ENCODE assay signal across 8 cellular contexts in genomic region chr19:18112989-18113478, GRCh38. TPM values are rescaled to one million over a fixed set of nuclear protein-coding genes. Genes with fewer than 3 reads are reported as not detected.
DNase-seq lines count a peak whose midpoint lies in the region; ATAC-seq, FAIRE-seq and TF ChIP-seq lines count a peak whose summit lies in the region.

No MANE protein-coding gene starts in this region.

- intact Hi-C loops in mucosa of descending colon (cut with DNase I, micrococcal nuclease) = loop anchor here (5.0 to 10.0 kb wide), 3 partner anchors 52 to 214 kb away; no protein-coding TSS in a partner anchor

- no peak overlapping the region for H2AFZ ChIP-seq in OCI-LY1 (ENCODE audit: low read length)

- POLR2A ChIA-PET in CD8-positive, alpha-beta memory T cell (lab: Charles Lee) = no interaction called here

- no peaks in the 10 kb centered on the region for H3K27me3 Mint-ChIP-seq in CD8-positive, alpha-beta memory T cell
- peaks cover 27% of the 10 kb centered on the region for H3K27me3 Mint-ChIP-seq in endothelial cell (ENCODE audit: unreplicated experiment)

- H3K4me1 ChIP-seq in CD8-positive, alpha-beta memory T cell (ENCODE audit: insufficient read depth, low read length) = peaks cover 21% of the 10 kb centered on the region
- peaks cover 31% of the 10 kb centered on the region for H3K4me1 ChIP-seq in OCI-LY1 (ENCODE audit: insufficient read depth, low read length, severe bottlenecking)
- H3K4me1 ChIP-seq in mucosa of descending colon (ENCODE audit: low read depth) = peaks cover 23% of the 10 kb centered on the region

- H3F3A ChIP-seq in OCI-LY1 (ENCODE audit: insufficient read depth, low read length) = peaks cover 9% of the 10 kb centered on the region; the same call in 1 of the 2 replicates

- H3K4me3 ChIP-seq in CD8-positive, alpha-beta memory T cell (ENCODE audit: low read length) = no peak overlapping the region
- H3K4me3 ChIP-seq in OCI-LY1 (ENCODE audit: low read depth, low read length, poor library complexity, severe bottlenecking) (no peak overlapping the region), mucosa of descending colon (no peak overlapping the region)

- TF ChIP-seq CTCF in OCI-LY1 (IDR thresholded peaks at IDR 0.05; ENCODE audit: low read length) (peak; percentile 92), endothelial cell (IDR thresholded peaks at IDR 0.05; ENCODE audit: unreplicated experiment) (peak; percentile 67), mucosa of descending colon (IDR thresholded peaks at IDR 0.05) (peak; percentile 89)

- peaks cover 21 to 39% (median 23%) of the 10 kb centered on the region in 3 donors for H3K4me1 Mint-ChIP-seq in CD8-positive, alpha-beta memory T cell
- peaks cover 13% of the 10 kb centered on the region for H3K4me1 Mint-ChIP-seq in endothelial cell (ENCODE audit: unreplicated experiment)

- H3K27me3 ChIP-seq in CD8-positive, alpha-beta memory T cell (ENCODE audit: insufficient read depth, low read length, poor library complexity, severe bottlenecking) = no peaks in the 10 kb centered on the region
- no peaks in the 10 kb centered on the region for H3K27me3 ChIP-seq in OCI-LY1 (ENCODE audit: insufficient read depth, low read length)

- peak overlapping the region in 2 of 7 donors; percentile 32 to 82 for H3K4me3 Mint-ChIP-seq in CD8-positive, alpha-beta memory T cell
- H3K4me3 Mint-ChIP-seq in endothelial cell (ENCODE audit: unreplicated experiment) = peak overlapping the region; percentile 37

- peak; percentile 58 to 82 (median 64) for DNase-seq in CD8-positive, alpha-beta memory T cell
- DNase-seq in HTR-8/SVneo (ENCODE audit: insufficient read length, low spot score) = peak; percentile 87
- peak; percentile 88 for DNase-seq in activated CD8-positive, alpha-beta memory T cell treated with anti-CD3 and anti-CD28 coated beads, Interleukin-2, amount 50 U/mL, for 48 hours
- peak; percentile 96 for DNase-seq in endothelial cell (ENCODE audit: low spot score)
- peak; percentile 87 to 95 (median 94) for DNase-seq in mucosa of descending colon
- DNase-seq in stimulated activated CD8-positive, alpha-beta memory T cell treated with anti-CD3 and anti-CD28 coated beads, Interleukin-7, amount 100 ng/mL, for 24 hours (ENCODE audit: low read depth) = peak; percentile 68

- no peaks in the 10 kb centered on the region for H4K20me1 ChIP-seq in OCI-LY1 (ENCODE audit: insufficient read depth, low read length)

- no peak overlapping the region for H3K4me2 ChIP-seq in OCI-LY1 (ENCODE audit: low read length)

- H3K9ac ChIP-seq in OCI-LY1 (ENCODE audit: low read length) = no peak overlapping the region

- no peaks in the 10 kb centered on the region for H3K79me2 ChIP-seq in OCI-LY1 (ENCODE audit: insufficient read depth, low read length)

- no peaks in the 10 kb centered on the region for H3K9me3 ChIP-seq in CD8-positive, alpha-beta memory T cell (ENCODE audit: low read length)
- H3K9me3 ChIP-seq in OCI-LY1 (ENCODE audit: low read length) = no peaks in the 10 kb centered on the region
- no peaks in the 10 kb centered on the region for H3K9me3 ChIP-seq in mucosa of descending colon

- CTCF ChIA-PET in CD8-positive, alpha-beta memory T cell (lab: Charles Lee) = interaction anchor here (0.6 to 5.6 kb wide), 22 partner anchors 9 to 301 kb away, joined by 3 to 28 read pairs (median 4); partner anchors contain the start of genes IL12RB1 and PIK3R2

- peak; percentile 94 for FAIRE-seq in HTR-8/SVneo (lab: Jason Lieb, UNC)

- H3K27ac ChIP-seq in CD8-positive, alpha-beta memory T cell (ENCODE audit: low read depth, low read length) = no peak overlapping the region
- peak overlapping the region; percentile 62 for H3K27ac ChIP-seq in OCI-LY1 (ENCODE audit: low read depth, low read length, poor library complexity, severe bottlenecking)

- peak; percentile 46 for ATAC-seq in mucosa of descending colon
- no peak for ATAC-seq in HG03469 (IDR thresholded peaks at IDR 0.05; ENCODE audit: unreplicated experiment)

- peaks cover 0 to 10% (median 0%) of the 10 kb centered on the region in 3 donors for H3K36me3 Mint-ChIP-seq in CD8-positive, alpha-beta memory T cell
- H3K36me3 Mint-ChIP-seq in endothelial cell (ENCODE audit: low read depth, unreplicated experiment) = peaks cover 7% of the 10 kb centered on the region

- peak overlapping the region in 4 of 8 donors; percentile 2 to 58 (median 46) for H3K27ac Mint-ChIP-seq in CD8-positive, alpha-beta memory T cell
- no peak overlapping the region for H3K27ac Mint-ChIP-seq in endothelial cell (ENCODE audit: unreplicated experiment)

- no peaks in the 10 kb centered on the region for H3K9me3 Mint-ChIP-seq in CD8-positive, alpha-beta memory T cell
- H3K9me3 Mint-ChIP-seq in endothelial cell (ENCODE audit: unreplicated experiment) = no peaks in the 10 kb centered on the region

- no peaks in the 10 kb centered on the region for H3K9me2 ChIP-seq in OCI-LY1 (ENCODE audit: low read depth, low read length)

- no peaks in the 10 kb centered on the region for H3K36me3 ChIP-seq in CD8-positive, alpha-beta memory T cell (ENCODE audit: insufficient read depth, low read length)
- H3K36me3 ChIP-seq in OCI-LY1 (ENCODE audit: insufficient read depth, low read length) (peaks cover 14% of the 10 kb centered on the region; the same call in 1 of the 2 replicates), mucosa of descending colon (ENCODE audit: low read depth) (no peaks in the 10 kb centered on the region)

RNA-seq across cellular contexts. Expression of gene MAST3, which starts 15.5 kb away (rescaled TPM):
- total RNA-seq in CD8-positive, alpha-beta memory T cell = 10 to 100 TPM; 15.0 to 15.9 TPM
- 18.6 TPM for polyA plus RNA-seq in CD8-positive, alpha-beta memory T cell
- total RNA-seq in endothelial cell (ENCODE audit: unreplicated experiment) (3.9 TPM), mucosa of descending colon (10 to 100 TPM; 25.2 to 37.3 (median 34.7) TPM)

RNA-seq across cellular contexts. Expression of gene IL12RB1, which starts 26.3 kb away (rescaled TPM):
- total RNA-seq in CD8-positive, alpha-beta memory T cell = 10 to 100 TPM; 18.9 to 19.6 TPM
- 43.2 TPM for polyA plus RNA-seq in CD8-positive, alpha-beta memory T cell
- total RNA-seq in endothelial cell (ENCODE audit: unreplicated experiment) (not detected), mucosa of descending colon (1 to 10 TPM; 1.8 to 4.0 (median 2.2) TPM)

RNA-seq across cellular contexts. Expression of gene PIK3R2, which starts 39.9 kb away (rescaled TPM):
- 10 to 100 TPM; 17.7 to 17.9 TPM for total RNA-seq in CD8-positive, alpha-beta memory T cell
- 5.7 TPM for polyA plus RNA-seq in CD8-positive, alpha-beta memory T cell
- 28.0 TPM for total RNA-seq in endothelial cell (ENCODE audit: unreplicated experiment)
- 10 to 100 TPM; 31.6 to 40.0 (median 35.2) TPM for total RNA-seq in mucosa of descending colon
